Comparison of ENCODE assay signal across 1 cellular context in genomic region chr17:42072323-42073187, GRCh38.
TF ChIP-seq lines count a peak whose summit lies in the region.

No MANE protein-coding gene starts in this region.

TF ChIP-seq in endothelial cell of umbilical vein, 7 proteins besides CTCF, POLR2A, EP300 and RAD21 (continued from another document):
- no peak for TF ChIP-seq MAX (IDR thresholded peaks at IDR 0.05; ENCODE audit: insufficient read depth, insufficient read length)
